1 cellular context compared by ENCODE assay signal in the genomic region with DNA sequence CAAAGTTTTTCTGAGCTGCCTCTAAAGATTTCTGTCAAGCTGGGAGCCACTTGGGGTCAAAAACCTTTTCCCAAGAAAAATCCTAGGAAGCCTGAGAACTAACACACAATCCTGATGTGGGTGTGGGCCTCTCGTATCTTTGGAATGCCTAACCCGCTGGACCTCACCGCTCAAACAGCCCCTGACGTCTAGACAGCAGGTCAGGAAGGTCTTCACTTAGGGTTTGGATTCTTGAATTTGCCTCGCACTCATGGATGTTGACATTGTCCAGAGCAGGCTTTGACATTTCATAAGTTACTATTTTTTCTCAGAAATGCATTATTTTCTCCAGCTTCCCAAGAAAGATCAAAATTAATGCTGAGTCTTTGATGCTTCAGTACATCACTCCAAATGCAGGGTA.
TF ChIP-seq lines count a peak whose summit lies in the region.

No MANE protein-coding gene starts in this region.

TF ChIP-seq in GM23338, 12 proteins besides CTCF, POLR2A, EP300 and RAD21 (continued from another document):
- TF ChIP-seq, protein P1, sequence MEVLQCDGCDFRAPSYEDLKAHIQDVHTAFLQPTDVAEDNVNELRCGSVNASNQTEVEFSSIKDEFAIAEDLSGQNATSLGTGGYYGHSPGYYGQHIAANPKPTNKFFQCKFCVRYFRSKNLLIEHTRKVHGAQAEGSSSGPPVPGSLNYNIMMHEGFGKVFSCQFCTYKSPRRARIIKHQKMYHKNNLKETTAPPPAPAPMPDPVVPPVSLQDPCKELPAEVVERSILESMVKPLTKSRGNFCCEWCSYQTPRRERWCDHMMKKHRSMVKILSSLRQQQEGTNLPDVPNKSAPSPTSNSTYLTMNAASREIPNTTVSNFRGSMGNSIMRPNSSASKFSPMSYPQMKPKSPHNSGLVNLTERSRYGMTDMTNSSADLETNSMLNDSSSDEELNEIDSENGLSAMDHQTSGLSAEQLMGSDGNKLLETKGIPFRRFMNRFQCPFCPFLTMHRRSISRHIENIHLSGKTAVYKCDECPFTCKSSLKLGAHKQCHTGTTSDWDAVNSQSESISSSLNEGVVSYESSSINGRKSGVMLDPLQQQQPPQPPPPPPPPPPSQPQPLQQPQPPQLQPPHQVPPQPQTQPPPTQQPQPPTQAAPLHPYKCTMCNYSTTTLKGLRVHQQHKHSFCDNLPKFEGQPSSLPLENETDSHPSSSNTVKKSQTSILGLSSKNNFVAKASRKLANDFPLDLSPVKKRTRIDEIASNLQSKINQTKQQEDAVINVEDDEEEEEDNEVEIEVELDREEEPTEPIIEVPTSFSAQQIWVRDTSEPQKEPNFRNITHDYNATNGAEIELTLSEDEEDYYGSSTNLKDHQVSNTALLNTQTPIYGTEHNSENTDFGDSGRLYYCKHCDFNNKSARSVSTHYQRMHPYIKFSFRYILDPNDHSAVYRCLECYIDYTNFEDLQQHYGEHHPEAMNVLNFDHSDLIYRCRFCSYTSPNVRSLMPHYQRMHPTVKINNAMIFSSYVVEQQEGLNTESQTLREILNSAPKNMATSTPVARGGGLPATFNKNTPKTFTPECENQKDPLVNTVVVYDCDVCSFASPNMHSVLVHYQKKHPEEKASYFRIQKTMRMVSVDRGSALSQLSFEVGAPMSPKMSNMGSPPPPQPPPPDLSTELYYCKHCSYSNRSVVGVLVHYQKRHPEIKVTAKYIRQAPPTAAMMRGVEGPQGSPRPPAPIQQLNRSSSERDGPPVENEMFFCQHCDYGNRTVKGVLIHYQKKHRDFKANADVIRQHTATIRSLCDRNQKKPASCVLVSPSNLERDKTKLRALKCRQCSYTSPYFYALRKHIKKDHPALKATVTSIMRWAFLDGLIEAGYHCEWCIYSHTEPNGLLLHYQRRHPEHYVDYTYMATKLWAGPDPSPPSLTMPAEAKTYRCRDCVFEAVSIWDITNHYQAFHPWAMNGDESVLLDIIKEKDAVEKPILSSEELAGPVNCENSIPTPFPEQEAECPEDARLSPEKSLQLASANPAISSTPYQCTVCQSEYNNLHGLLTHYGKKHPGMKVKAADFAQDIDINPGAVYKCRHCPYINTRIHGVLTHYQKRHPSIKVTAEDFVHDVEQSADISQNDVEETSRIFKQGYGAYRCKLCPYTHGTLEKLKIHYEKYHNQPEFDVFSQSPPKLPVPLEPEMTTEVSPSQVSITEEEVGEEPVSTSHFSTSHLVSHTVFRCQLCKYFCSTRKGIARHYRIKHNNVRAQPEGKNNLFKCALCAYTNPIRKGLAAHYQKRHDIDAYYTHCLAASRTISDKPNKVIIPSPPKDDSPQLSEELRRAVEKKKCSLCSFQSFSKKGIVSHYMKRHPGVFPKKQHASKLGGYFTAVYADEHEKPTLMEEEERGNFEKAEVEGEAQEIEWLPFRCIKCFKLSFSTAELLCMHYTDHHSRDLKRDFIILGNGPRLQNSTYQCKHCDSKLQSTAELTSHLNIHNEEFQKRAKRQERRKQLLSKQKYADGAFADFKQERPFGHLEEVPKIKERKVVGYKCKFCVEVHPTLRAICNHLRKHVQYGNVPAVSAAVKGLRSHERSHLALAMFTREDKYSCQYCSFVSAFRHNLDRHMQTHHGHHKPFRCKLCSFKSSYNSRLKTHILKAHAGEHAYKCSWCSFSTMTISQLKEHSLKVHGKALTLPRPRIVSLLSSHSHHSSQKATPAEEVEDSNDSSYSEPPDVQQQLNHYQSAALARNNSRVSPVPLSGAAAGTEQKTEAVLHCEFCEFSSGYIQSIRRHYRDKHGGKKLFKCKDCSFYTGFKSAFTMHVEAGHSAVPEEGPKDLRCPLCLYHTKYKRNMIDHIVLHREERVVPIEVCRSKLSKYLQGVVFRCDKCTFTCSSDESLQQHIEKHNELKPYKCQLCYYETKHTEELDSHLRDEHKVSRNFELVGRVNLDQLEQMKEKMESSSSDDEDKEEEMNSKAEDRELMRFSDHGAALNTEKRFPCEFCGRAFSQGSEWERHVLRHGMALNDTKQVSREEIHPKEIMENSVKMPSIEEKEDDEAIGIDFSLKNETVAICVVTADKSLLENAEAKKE (CRISPR knock-in tag; IDR thresholded peaks at IDR 0.05) = no peak
- TF ChIP-seq NANOG (IDR thresholded peaks at IDR 0.05; ENCODE audit: borderline replicate concordance) (no peak), JUNB (IDR thresholded peaks at IDR 0.05; ENCODE audit: unreplicated experiment) (no peak), ZNF331 (CRISPR knock-in tag; IDR thresholded peaks at IDR 0.05; ENCODE audit: low read depth) (no peak), POLR2AphosphoS5 (IDR thresholded peaks at IDR 0.05; ENCODE audit: low read depth) (no peak)
- TF ChIP-seq, protein P2, sequence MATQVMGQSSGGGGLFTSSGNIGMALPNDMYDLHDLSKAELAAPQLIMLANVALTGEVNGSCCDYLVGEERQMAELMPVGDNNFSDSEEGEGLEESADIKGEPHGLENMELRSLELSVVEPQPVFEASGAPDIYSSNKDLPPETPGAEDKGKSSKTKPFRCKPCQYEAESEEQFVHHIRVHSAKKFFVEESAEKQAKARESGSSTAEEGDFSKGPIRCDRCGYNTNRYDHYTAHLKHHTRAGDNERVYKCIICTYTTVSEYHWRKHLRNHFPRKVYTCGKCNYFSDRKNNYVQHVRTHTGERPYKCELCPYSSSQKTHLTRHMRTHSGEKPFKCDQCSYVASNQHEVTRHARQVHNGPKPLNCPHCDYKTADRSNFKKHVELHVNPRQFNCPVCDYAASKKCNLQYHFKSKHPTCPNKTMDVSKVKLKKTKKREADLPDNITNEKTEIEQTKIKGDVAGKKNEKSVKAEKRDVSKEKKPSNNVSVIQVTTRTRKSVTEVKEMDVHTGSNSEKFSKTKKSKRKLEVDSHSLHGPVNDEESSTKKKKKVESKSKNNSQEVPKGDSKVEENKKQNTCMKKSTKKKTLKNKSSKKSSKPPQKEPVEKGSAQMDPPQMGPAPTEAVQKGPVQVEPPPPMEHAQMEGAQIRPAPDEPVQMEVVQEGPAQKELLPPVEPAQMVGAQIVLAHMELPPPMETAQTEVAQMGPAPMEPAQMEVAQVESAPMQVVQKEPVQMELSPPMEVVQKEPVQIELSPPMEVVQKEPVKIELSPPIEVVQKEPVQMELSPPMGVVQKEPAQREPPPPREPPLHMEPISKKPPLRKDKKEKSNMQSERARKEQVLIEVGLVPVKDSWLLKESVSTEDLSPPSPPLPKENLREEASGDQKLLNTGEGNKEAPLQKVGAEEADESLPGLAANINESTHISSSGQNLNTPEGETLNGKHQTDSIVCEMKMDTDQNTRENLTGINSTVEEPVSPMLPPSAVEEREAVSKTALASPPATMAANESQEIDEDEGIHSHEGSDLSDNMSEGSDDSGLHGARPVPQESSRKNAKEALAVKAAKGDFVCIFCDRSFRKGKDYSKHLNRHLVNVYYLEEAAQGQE (IDR thresholded peaks at IDR 0.05; ENCODE audit: unreplicated experiment) = no peak
